ENCODE assay signal across 18 cellular contexts in the genomic region with DNA sequence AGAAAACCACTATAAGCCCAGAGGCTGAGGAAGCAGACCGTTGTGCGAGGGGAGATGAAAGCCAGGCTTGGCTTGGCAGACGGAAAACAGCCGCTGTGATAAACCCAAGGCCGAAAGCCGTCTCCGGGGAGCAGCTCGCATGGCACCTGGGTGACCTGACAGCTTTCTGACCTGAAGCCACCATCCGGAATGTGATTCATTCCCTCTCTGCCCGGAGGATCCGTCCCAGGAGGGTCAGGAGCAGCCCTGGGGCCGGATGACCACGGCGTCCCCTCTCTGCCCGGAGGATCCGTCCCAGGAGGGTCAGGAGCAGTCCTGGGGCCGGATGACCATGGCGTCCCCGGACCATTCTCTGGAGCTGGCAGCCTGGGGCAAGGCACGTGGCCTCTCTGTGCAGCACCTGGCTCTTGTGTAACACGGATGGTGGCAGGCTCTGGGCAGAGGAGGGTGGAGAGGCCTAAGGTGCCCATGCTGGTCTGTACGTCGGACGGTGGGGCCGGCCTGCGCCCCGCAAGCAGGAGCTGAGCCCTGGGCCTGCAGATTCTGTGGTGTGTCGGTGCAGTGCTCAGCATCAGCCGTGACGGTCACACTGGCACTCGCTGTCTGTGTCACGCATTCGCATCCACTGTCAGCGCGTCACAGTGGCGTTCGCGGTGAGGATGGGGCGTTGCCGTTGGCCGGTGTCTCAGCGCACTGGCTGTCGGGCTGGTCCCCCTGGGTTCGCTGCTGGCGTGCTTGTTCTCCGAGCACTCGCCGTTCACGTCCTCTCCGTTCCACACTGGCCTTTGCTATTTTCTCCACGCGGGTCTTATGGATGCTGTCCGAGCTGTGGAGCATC. TPM values are rescaled to one million over a fixed set of nuclear protein-coding genes. Genes with fewer than 3 reads are reported as not detected.
DNase-seq lines count a peak whose midpoint lies in the region; ATAC-seq and TF ChIP-seq lines count a peak whose summit lies in the region.
"Had no signal": no experiment of that assay in that cellular context is flagged by ENCODE, and none has a peak within 500 bp of the region (broad histone marks: within the 10 kb centered on the region; RNA-seq: fewer than 3 reads in every experiment).

No MANE protein-coding gene starts in this region.

- DNase-seq in lower lobe of right lung (peak; percentile 45), aorta (peak; percentile 40 to 72), NCI-H524 (lab: John Stamatoyannopoulos, UW) (no peak)
- DNase-seq in stimulated activated CD4-positive, alpha-beta T cell treated with anti-CD3 and anti-CD28 coated beads, Interleukin-15, amount 100 ng/mL, for 24 hours = no peak
- DNase-seq: activated CD4-positive, alpha-beta T cell treated with anti-CD3 and anti-CD28 coated beads for 4 hours; activated naive CD8-positive, alpha-beta T cell treated with anti-CD3 and anti-CD28 coated beads, Interleukin-2, amount 10 ng/mL, durations not matched to agents 7 days and 5 days; DMS79; NCI-H1417 treated with DMSO at 0.1 percent for 48 hours; NCI-H2107; NCI-H510A treated with DMSO at 0.1 percent for 48 hours; nephron progenitor cell; small intestine; stimulated activated CD4-positive, alpha-beta T cell treated with anti-CD3 and anti-CD28 coated beads, Interleukin-4, amount 100 ng/mL, for 24 hours; SW 1271 had no signal

- no peaks in the 10 kb centered on the region for H3K27me3 ChIP-seq in gastroesophageal sphincter
- H3K27me3 ChIP-seq in lower lobe of right lung (ENCODE audit: low read depth) = no peaks in the 10 kb centered on the region
- H3K27me3 ChIP-seq in aorta (ENCODE audit: control insufficient read depth in 1 of 2, insufficient read depth in 2 of 2, low read length in 1 of 2) = no peaks in the 10 kb centered on the region
- H3K27me3 ChIP-seq: breast epithelium had no signal

- H3K36me3 ChIP-seq in gastroesophageal sphincter (no peaks in the 10 kb centered on the region), lower lobe of right lung (no peaks in the 10 kb centered on the region), aorta (ENCODE audit: control insufficient read depth in 1 of 2, insufficient read depth in 2 of 2, low read length in 1 of 2) (no peaks in the 10 kb centered on the region)
- H3K36me3 ChIP-seq: breast epithelium had no signal

- H3K4me3 ChIP-seq in gastroesophageal sphincter = peak overlapping the region in 1 of 2 donors; percentile 22
- H3K4me3 ChIP-seq in lower lobe of right lung = no peak overlapping the region
- H3K4me3 ChIP-seq in aorta (ENCODE audit: low read length in 2 of 2) = no peak overlapping the region
- H3K4me3 ChIP-seq: breast epithelium had no signal

- peak overlapping the region; percentile 79; the same call in 1 of the 2 replicates for H3K27ac ChIP-seq in VCaP
- H3K27ac ChIP-seq in gastroesophageal sphincter = peak overlapping the region; percentile 89 to 94 (median 92)
- H3K27ac ChIP-seq in lower lobe of right lung = no peak overlapping the region
- H3K27ac ChIP-seq in aorta (ENCODE audit: low read depth in 1 of 2, low read length in 2 of 2) = no peak overlapping the region
- H3K27ac ChIP-seq: breast epithelium had no signal

- WGBS in gastroesophageal sphincter (ENCODE audit: low coverage in 1 of 2), 2 donors = 61% methylated on average over 15 of the region's 53 CpGs; no CpG with 5 or more reads in 1 of the 2 donors
- WGBS in aorta, 2 donors = 86 to 89% methylated on average over 53 of the region's 53 CpGs

- TF ChIP-seq EP300 in gastroesophageal sphincter (IDR thresholded peaks at IDR 0.05) = no peak

- H3K4me1 ChIP-seq in gastroesophageal sphincter = peaks cover 7 to 98% (median 56%) of the 10 kb centered on the region in 3 donors
- peaks cover 6% of the 10 kb centered on the region for H3K4me1 ChIP-seq in lower lobe of right lung
- no peaks in the 10 kb centered on the region for H3K4me1 ChIP-seq in aorta (ENCODE audit: control insufficient read depth in 1 of 2, insufficient read depth in 2 of 2, low read length in 2 of 2)

- no peak for TF ChIP-seq POLR2A in gastroesophageal sphincter (IDR thresholded peaks at IDR 0.05)

- ATAC-seq in gastroesophageal sphincter = no peak
- ATAC-seq in lower lobe of right lung = no peak
- ATAC-seq in aorta (ENCODE audit: low FRiP score) = no peak
- no peak for ATAC-seq in GM18861 (IDR thresholded peaks at IDR 0.05; ENCODE audit: unreplicated experiment)

- intact Hi-C loops in lower lobe of right lung (cut with DNase I) = no loop called here
- intact Hi-C loops in aorta (cut with DNase I) = no loop called here

- H3K9me3 ChIP-seq in gastroesophageal sphincter = no peaks in the 10 kb centered on the region
- H3K9me3 ChIP-seq in lower lobe of right lung = no peaks in the 10 kb centered on the region
- no peaks in the 10 kb centered on the region for H3K9me3 ChIP-seq in aorta (ENCODE audit: control insufficient read depth, low read length)
- H3K9me3 ChIP-seq: breast epithelium had no signal

- TF ChIP-seq CTCF in VCaP (conservative IDR thresholded peaks at IDR 0.05) = no peak
- TF ChIP-seq CTCF in gastroesophageal sphincter (IDR thresholded peaks at IDR 0.05) = no peak
- no peak for TF ChIP-seq CTCF in lower lobe of right lung (IDR thresholded peaks at IDR 0.05)

RNA-seq across cellular contexts. Expression of a gene that starts 50.3 kb away (rescaled TPM):
- total RNA-seq in gastroesophageal sphincter (10 to 100 TPM; 15.7 to 53.9 (median 36.4) TPM), lower lobe of right lung (15.7 TPM), aorta (10 to 100 TPM; 21.5 to 29.6 TPM)
- polyA plus RNA-seq in aorta = 10 to 100 TPM; 17.3 to 19.2 TPM

Comparison
In these comparisons a context has a peak if more than half of its experiments do, and no peak if none do; other contexts are left out.
1. H3K27ac ChIP-seq: peak in VCaP (single experiment) and gastroesophageal sphincter (4 of 4); none in lower lobe of right lung (single experiment) and aorta (0 of 2).
2. DNase-seq: peak in lower lobe of right lung (single experiment) and aorta (2 of 2); none in stimulated activated CD4-positive, alpha-beta T cell treated with anti-CD3 and anti-CD28 coated beads, Interleukin-15, amount 100 ng/mL, for 24 hours (single experiment) and NCI-H524 (0 of 2).